ENCODE assay signal across 12 cellular contexts in the genomic region with DNA sequence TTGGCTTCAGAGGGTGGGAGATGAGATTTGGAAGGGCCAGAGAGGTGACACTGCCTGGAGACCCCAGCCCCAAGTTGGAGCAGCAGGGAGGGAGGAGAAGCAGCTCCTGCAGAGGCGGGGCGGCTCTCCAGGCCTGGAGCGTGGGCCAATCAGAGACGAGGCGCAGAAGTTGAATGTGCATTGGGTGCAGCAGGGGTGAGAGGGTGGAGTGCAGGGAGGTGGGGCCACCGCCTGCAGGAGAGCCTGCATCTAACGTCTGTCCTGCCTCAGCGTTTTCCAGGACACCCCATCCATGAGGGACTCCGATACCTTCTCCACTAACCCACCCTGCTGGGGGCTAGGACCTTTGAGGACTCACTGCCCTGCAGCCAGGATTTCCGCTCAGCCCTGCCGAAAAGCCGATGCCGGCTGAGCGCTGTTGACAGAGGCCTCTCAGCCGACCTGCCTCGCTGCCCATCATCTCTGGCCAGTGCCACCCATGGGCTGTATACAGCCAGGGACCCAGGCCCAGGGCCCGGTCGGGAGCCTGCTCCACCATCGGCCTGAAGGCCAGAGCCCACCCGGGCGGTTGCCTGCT.
DNase-seq lines count a peak whose midpoint lies in the region; ATAC-seq, FAIRE-seq and TF ChIP-seq lines count a peak whose summit lies in the region.
"Had no signal": no experiment of that assay in that cellular context is flagged by ENCODE, and none has a peak within 500 bp of the region (broad histone marks: within the 10 kb centered on the region; RNA-seq: fewer than 3 reads in every experiment).

No MANE protein-coding gene starts in this region.

- no peaks in the 10 kb centered on the region for H3K9me3 ChIP-seq in CD8-positive, alpha-beta memory T cell (ENCODE audit: low read length)
- H3K9me3 ChIP-seq in kidney (ENCODE audit: control insufficient read depth in 1 of 2, low read length in 2 of 2) (no peaks in the 10 kb centered on the region), psoas muscle (no peaks in the 10 kb centered on the region)

- no peak for DNase-seq in CD8-positive, alpha-beta memory T cell
- no peak for DNase-seq in activated naive CD4-positive, alpha-beta T cell treated with anti-CD3 and anti-CD28 coated beads, Interleukin-2, amount 50 U/mL, for 72 hours (ENCODE audit: low spot score in 2 of 2)
- DNase-seq in kidney (peak; percentile 58), KG1 (lab: John Stamatoyannopoulos, UW) (no peak), HT-29 (ENCODE audit: low spot score) (no peak), psoas muscle (no peak)
- DNase-seq: DND-41, head of caudate nucleus, NCI-H2081 had no signal

- no peak for FAIRE-seq in kidney (lab: Jason Lieb, UNC)

- intact Hi-C loops in kidney (cut with DNase I) = no loop called here
- intact Hi-C loops in psoas muscle (cut with DNase I) = no loop called here

- H3K9ac ChIP-seq in kidney (ENCODE audit: low read length in 2 of 2) = no peak overlapping the region

- H3K27ac ChIP-seq in ACC112 (ENCODE audit: low read depth, low read length) (no peak overlapping the region), kidney (ENCODE audit: low read depth in 2 of 2, low read length in 2 of 2) (no peak overlapping the region), psoas muscle (no peak overlapping the region)
- H3K27ac ChIP-seq in CD8-positive, alpha-beta memory T cell (ENCODE audit: low read depth, low read length) = no peak overlapping the region

- H3K4me3 Mint-ChIP-seq in CD8-positive, alpha-beta memory T cell = peak overlapping the region in 4 of 7 donors; percentile 10 to 71 (median 58)

- no peaks in the 10 kb centered on the region for H3K36me3 Mint-ChIP-seq in CD8-positive, alpha-beta memory T cell
- H3K36me3 Mint-ChIP-seq in activated naive CD4-positive, alpha-beta T cell treated with anti-CD3 and anti-CD28 coated beads, Interleukin-2, amount 50 U/mL, for 72 hours = no peaks in the 10 kb centered on the region

- no peaks in the 10 kb centered on the region for H3K79me2 ChIP-seq in ACC112 (ENCODE audit: control insufficient read depth, insufficient read depth, low read length, unreplicated experiment)

- H3K4me1 ChIP-seq in ACC112 (ENCODE audit: control insufficient read depth, insufficient read depth, low read length, unreplicated experiment) (no peaks in the 10 kb centered on the region), kidney (ENCODE audit: control insufficient read depth in 1 of 2, insufficient read depth in 1 of 2, low read depth in 1 of 2, low read length in 2 of 2) (no peaks in the 10 kb centered on the region), psoas muscle (no peaks in the 10 kb centered on the region)
- H3K4me1 ChIP-seq in CD8-positive, alpha-beta memory T cell (ENCODE audit: insufficient read depth, low read length) = no peaks in the 10 kb centered on the region

- peak overlapping the region in 1 of 8 donors; percentile 64 for H3K27ac Mint-ChIP-seq in CD8-positive, alpha-beta memory T cell
- no peak overlapping the region for H3K27ac Mint-ChIP-seq in activated naive CD4-positive, alpha-beta T cell treated with anti-CD3 and anti-CD28 coated beads, Interleukin-2, amount 50 U/mL, for 72 hours

- H3K4me1 Mint-ChIP-seq in CD8-positive, alpha-beta memory T cell = peaks cover 4 to 14% (median 6%) of the 10 kb centered on the region in 3 donors

- H3K9me3 Mint-ChIP-seq in CD8-positive, alpha-beta memory T cell = no peaks in the 10 kb centered on the region
- no peaks in the 10 kb centered on the region for H3K9me3 Mint-ChIP-seq in activated naive CD4-positive, alpha-beta T cell treated with anti-CD3 and anti-CD28 coated beads, Interleukin-2, amount 50 U/mL, for 72 hours

- TF ChIP-seq CTCF in kidney (IDR thresholded peaks at IDR 0.05; ENCODE audit: borderline replicate concordance, extremely low read depth, insufficient read depth) (no peak), psoas muscle (IDR thresholded peaks at IDR 0.05) (no peak)

- H2AFZ ChIP-seq in ACC112 (ENCODE audit: low read length, unreplicated experiment) = no peak overlapping the region

- peaks cover 21 to 64% of the 10 kb centered on the region in 2 donors for H3K27me3 Mint-ChIP-seq in CD8-positive, alpha-beta memory T cell

- 17 to 24% (median 19%) methylated on average over 21 of the region's 21 CpGs for WGBS in psoas muscle, 3 donors

- ATAC-seq in activated naive CD4-positive, alpha-beta T cell treated with anti-CD3 and anti-CD28 coated beads, Interleukin-2, amount 50 U/mL, for 72 hours = peak; percentile 39 to 83
- no peak for ATAC-seq in HG03095 (IDR thresholded peaks at IDR 0.05; ENCODE audit: unreplicated experiment)
- no peak for ATAC-seq in psoas muscle
- ATAC-seq: Right ventricle myocardium inferior had no signal

- CTCF ChIA-PET in CD8-positive, alpha-beta memory T cell (lab: Charles Lee) = no interaction called here

- peaks cover 97% of the 10 kb centered on the region for H3K27me3 ChIP-seq in ACC112 (ENCODE audit: insufficient read depth, low read length)
- peaks cover 12% of the 10 kb centered on the region for H3K27me3 ChIP-seq in CD8-positive, alpha-beta memory T cell (ENCODE audit: insufficient read depth, low read length, poor library complexity, severe bottlenecking)
- H3K27me3 ChIP-seq in psoas muscle (ENCODE audit: insufficient read depth in 3 of 3, low read length in 2 of 3) = peaks cover 0 to 90% (median 31%) of the 10 kb centered on the region in 3 donors

- no peaks in the 10 kb centered on the region for H3K36me3 ChIP-seq in ACC112 (ENCODE audit: insufficient read depth, low read length)
- H3K36me3 ChIP-seq in CD8-positive, alpha-beta memory T cell (ENCODE audit: insufficient read depth, low read length) = no peaks in the 10 kb centered on the region
- no peaks in the 10 kb centered on the region for H3K36me3 ChIP-seq in kidney (ENCODE audit: control insufficient read depth in 1 of 2, insufficient read depth in 2 of 2, low read length in 2 of 2)
- H3K36me3 ChIP-seq in psoas muscle (ENCODE audit: insufficient read depth in 1 of 2, low read depth in 1 of 2) = no peaks in the 10 kb centered on the region

- H3K4me3 ChIP-seq in ACC112 (ENCODE audit: low read depth, low read length) (0 out of 2 replicates have a peak overlapping the region, but pooled peaks have one; percentile 2), kidney (ENCODE audit: low read length in 2 of 2) (no peak overlapping the region), psoas muscle (no peak overlapping the region)
- no peak overlapping the region for H3K4me3 ChIP-seq in CD8-positive, alpha-beta memory T cell (ENCODE audit: low read length)

- POLR2A ChIA-PET in CD8-positive, alpha-beta memory T cell (lab: Charles Lee) = no interaction called here

Comparison
In these comparisons a context has a peak if more than half of its experiments do, and no peak if none do; other contexts are left out.
1. ATAC-seq: peak in activated naive CD4-positive, alpha-beta T cell treated with anti-CD3 and anti-CD28 coated beads, Interleukin-2, amount 50 U/mL, for 72 hours (2 of 2); none in HG03095 (single experiment) and psoas muscle (0 of 4).